15 cellular contexts compared by ENCODE assay signal in the genomic region with DNA sequence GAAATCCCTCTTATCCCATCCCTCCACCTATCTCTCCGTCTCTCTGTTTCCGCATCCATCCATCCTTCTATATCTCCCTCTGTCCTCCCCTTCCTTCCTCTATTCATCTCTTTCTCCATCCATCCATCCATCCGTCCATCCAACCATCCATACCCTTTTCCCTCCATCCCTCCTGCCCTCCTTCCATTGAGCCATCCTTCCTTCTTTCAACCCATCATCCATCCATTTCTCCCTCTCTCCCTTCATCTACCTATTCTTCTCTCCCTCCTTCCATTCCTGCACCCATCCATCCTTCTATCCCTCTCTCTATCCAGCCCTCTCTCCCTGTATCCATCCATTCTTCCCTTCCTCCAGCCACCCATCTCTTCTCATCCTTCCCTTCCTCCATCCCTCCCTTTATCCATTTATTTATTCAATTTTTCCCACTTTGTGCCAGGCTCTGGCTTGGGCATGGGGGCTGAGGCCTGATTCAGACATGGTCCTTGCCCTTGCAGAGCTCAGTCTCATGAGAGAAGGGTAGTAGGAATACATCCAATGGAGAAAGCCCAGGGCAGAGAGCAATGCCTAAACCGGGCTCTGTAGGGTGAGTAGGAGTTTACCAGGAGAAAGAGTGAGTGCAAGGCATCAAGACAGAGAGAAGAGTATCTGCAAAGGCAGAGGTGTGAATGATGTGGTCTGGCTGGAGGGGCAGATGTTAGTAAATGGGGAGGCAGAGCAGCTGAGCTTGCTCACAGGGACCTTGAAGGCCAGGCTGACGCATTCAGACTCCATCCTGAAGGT. TPM values are rescaled to one million over a fixed set of nuclear protein-coding genes. Genes with fewer than 3 reads are reported as not detected.
A peak's percentile ranks its signal among the peaks of the same experiment; 100 is the strongest.
DNase-seq lines count a peak whose midpoint lies in the region; ATAC-seq and TF ChIP-seq lines count a peak whose summit lies in the region.
"Had no signal": no experiment of that assay in that cellular context is flagged by ENCODE, and none has a peak within 500 bp of the region (broad histone marks: within the 10 kb centered on the region; RNA-seq: fewer than 3 reads in every experiment).

No MANE protein-coding gene starts in this region.

- peak overlapping the region; percentile 37 for H3K27ac Mint-ChIP-seq in T-helper 1 cell treated with Interleukin-12 subunit alpha and Interleukin-12 subunit beta and Interleukin-4 antibody, amounts not matched to agents 30 μg/mL and 1 μg/mL, for 36 hours
- H3K27ac Mint-ChIP-seq: CD4-positive, alpha-beta memory T cell had no signal

- intact Hi-C loops in esophagus squamous epithelium (cut with DNase I): no loop called here
- intact Hi-C loops in gastrocnemius medialis (cut with DNase I; ENCODE audit: low total_unique reads): no loop called here

- H3K9me3 ChIP-seq in HEK293 (ENCODE audit: control insufficient read depth, insufficient read depth, low read depth, low read length): no peaks in the 10 kb centered on the region
- H3K9me3 ChIP-seq in esophagus squamous epithelium: no peaks in the 10 kb centered on the region
- no peaks in the 10 kb centered on the region for H3K9me3 ChIP-seq in gastrocnemius medialis
- H3K9me3 ChIP-seq: Peyer's patch had no signal

- H3K4me1 ChIP-seq in HEK293 (ENCODE audit: control insufficient read depth, insufficient read depth, low read length): no peaks in the 10 kb centered on the region
- peaks cover 14 to 58% (median 15%) of the 10 kb centered on the region in 3 donors for H3K4me1 ChIP-seq in esophagus squamous epithelium
- peaks cover 0 to 3% of the 10 kb centered on the region in 2 donors for H3K4me1 ChIP-seq in gastrocnemius medialis
- H3K4me1 ChIP-seq: Peyer's patch had no signal

- H3K27me3 ChIP-seq in esophagus squamous epithelium (peaks cover 0 to 29% (median 0%) of the 10 kb centered on the region in 4 donors), gastrocnemius medialis (no peaks in the 10 kb centered on the region)
- H3K27me3 ChIP-seq: Peyer's patch had no signal

- no peak overlapping the region for H3K4me3 Mint-ChIP-seq in T-helper 1 cell treated with Interleukin-12 subunit alpha and Interleukin-12 subunit beta and Interleukin-4 antibody, amounts not matched to agents 30 μg/mL and 1 μg/mL, for 36 hours
- H3K4me3 Mint-ChIP-seq: CD4-positive, alpha-beta memory T cell had no signal

- H3K4me3 ChIP-seq in HEK293 (ENCODE audit: low read depth, low read length) (no peak overlapping the region), esophagus squamous epithelium (no peak overlapping the region), gastrocnemius medialis (no peak overlapping the region)
- H3K4me3 ChIP-seq: Peyer's patch had no signal

- WGBS in esophagus squamous epithelium, 2 donors: 75 to 77% methylated on average over 5 of the region's 5 CpGs

- no peaks in the 10 kb centered on the region for H3K4me1 Mint-ChIP-seq in T-helper 1 cell treated with Interleukin-12 subunit alpha and Interleukin-12 subunit beta and Interleukin-4 antibody, amounts not matched to agents 30 μg/mL and 1 μg/mL, for 36 hours (ENCODE audit: low read depth)
- H3K4me1 Mint-ChIP-seq: CD4-positive, alpha-beta memory T cell had no signal

- H3K27ac ChIP-seq in HEK293 (ENCODE audit: extremely low read depth, low read depth, low read length) (no peak overlapping the region), esophagus squamous epithelium (peak overlapping the region in 3 of 4 donors; percentile 34 to 57 (median 48)), gastrocnemius medialis (peak overlapping the region in 3 of 4 donors; percentile 45 to 60 (median 48))
- H3K27ac ChIP-seq: Peyer's patch had no signal

- CTCF ChIA-PET in HEK293 (lab: Yijun Ruan, JAX): interaction anchor here (0.5 to 1.8 kb wide), 4 partner anchors 12 to 119 kb away, joined by 4 to 8 read pairs (median 5); no protein-coding TSS in a partner anchor

- ATAC-seq in gastrocnemius medialis (no peak), GM18861 (IDR thresholded peaks at IDR 0.05; ENCODE audit: unreplicated experiment) (no peak), HG02759 (IDR thresholded peaks at IDR 0.05; ENCODE audit: unreplicated experiment) (no peak)

- in situ Hi-C loops in gastrocnemius medialis (cut with MboI; ENCODE audit: low sequenced_read_pairs in 4 of 4): no loop called here

- DNase-seq in T-helper 1 cell: no peak
- no peak for DNase-seq in esophagus squamous epithelium (lab: John Stamatoyannopoulos, UW)
- DNase-seq in gastrocnemius medialis: no peak
- DNase-seq in activated naive CD4-positive, alpha-beta T cell (lab: John Stamatoyannopoulos, UW): no peak
- DNase-seq: Calu3; CD4-positive, alpha-beta memory T cell; NCI-H1105 treated with DMSO at 0.1 percent for 48 hours; NCI-H1694 treated with DMSO at 0.1 percent for 48 hours; NCI-H2107; NCI-H2227 treated with DMSO at 0.1 percent for 48 hours had no signal

- H3K36me3 Mint-ChIP-seq in T-helper 1 cell treated with Interleukin-12 subunit alpha and Interleukin-12 subunit beta and Interleukin-4 antibody, amounts not matched to agents 30 μg/mL and 1 μg/mL, for 36 hours (ENCODE audit: low read depth): no peaks in the 10 kb centered on the region
- H3K36me3 Mint-ChIP-seq: CD4-positive, alpha-beta memory T cell had no signal

- peaks cover 5% of the 10 kb centered on the region for H3K27me3 Mint-ChIP-seq in T-helper 1 cell treated with Interleukin-12 subunit alpha and Interleukin-12 subunit beta and Interleukin-4 antibody, amounts not matched to agents 30 μg/mL and 1 μg/mL, for 36 hours (ENCODE audit: low read depth)

- H3K36me3 ChIP-seq in HEK293 (ENCODE audit: control insufficient read depth in 2 of 2, insufficient read depth in 1 of 2, low read length in 2 of 2) (no peaks in the 10 kb centered on the region), esophagus squamous epithelium (no peaks in the 10 kb centered on the region), gastrocnemius medialis (no peaks in the 10 kb centered on the region)
- H3K36me3 ChIP-seq: Peyer's patch had no signal

- TF ChIP-seq CTCF in HEK293 (tag by site-specific recombination; IDR thresholded peaks at IDR 0.05) (no peak), esophagus squamous epithelium (IDR thresholded peaks at IDR 0.05) (no peak), gastrocnemius medialis (IDR thresholded peaks at IDR 0.05 in 4 of 5, conservative IDR thresholded peaks at IDR 0.05 in 1 of 5) (no peak)

- TF ChIP-seq POLR2A in esophagus squamous epithelium (IDR thresholded peaks at IDR 0.05): no peak
- TF ChIP-seq POLR2A in gastrocnemius medialis (IDR thresholded peaks at IDR 0.05): no peak

- POLR2A ChIA-PET in HEK293 (lab: Yijun Ruan, JAX): no interaction called here

- no peaks in the 10 kb centered on the region for H3K9me3 Mint-ChIP-seq in T-helper 1 cell treated with Interleukin-12 subunit alpha and Interleukin-12 subunit beta and Interleukin-4 antibody, amounts not matched to agents 30 μg/mL and 1 μg/mL, for 36 hours
- H3K9me3 Mint-ChIP-seq: CD4-positive, alpha-beta memory T cell had no signal

TF ChIP-seq in HEK293, 187 proteins besides CTCF, POLR2A, EP300 and RAD21:
- TF ChIP-seq ZNF37A (tag by site-specific recombination; IDR thresholded peaks at IDR 0.05) (no peak), ZNF366 (tag by site-specific recombination; conservative IDR thresholded peaks at IDR 0.05) (peak; percentile 99), ZNF776 (tag by site-specific recombination; IDR thresholded peaks at IDR 0.05; ENCODE audit: borderline replicate concordance) (0 out of 2 replicates have a peak, but pooled peaks have one; percentile 10), ZNF626 (tag by site-specific recombination; IDR thresholded peaks at IDR 0.05) (no peak), ZFP3 (tag by site-specific recombination; IDR thresholded peaks at IDR 0.05; ENCODE audit: low read depth) (peak; percentile 76; the same call in 1 of the 2 replicates), ZNF473 (tag by site-specific recombination; IDR thresholded peaks at IDR 0.05) (0 out of 2 replicates have a peak, but pooled peaks have one; percentile 9)

RNA-seq across cellular contexts. Expression of a gene that starts 19.5 kb away (rescaled TPM):
- total RNA-seq in esophagus squamous epithelium: 100 to 1,000 TPM in 1 of 4 donors, 10 to 100 TPM in 2, 1 to 10 TPM in 1; 6.3 to 122 (median 25.7) TPM
- total RNA-seq in gastrocnemius medialis: 10 to 100 TPM; 28.9 to 45.7 (median 34.0) TPM
- total RNA-seq: Calu3; CD4-positive, alpha-beta memory T cell had no signal

RNA-seq across cellular contexts. Expression of a gene that starts 49.3 kb away (rescaled TPM):
- total RNA-seq in esophagus squamous epithelium (10 to 100 TPM in 3 of 4 donors, 1 to 10 TPM in 1; 8.1 to 25.4 (median 12.3) TPM), gastrocnemius medialis (10 to 100 TPM; 13.0 to 40.4 (median 15.8) TPM)
